ENCODE assay signal across 9 cellular contexts in the genomic region with DNA sequence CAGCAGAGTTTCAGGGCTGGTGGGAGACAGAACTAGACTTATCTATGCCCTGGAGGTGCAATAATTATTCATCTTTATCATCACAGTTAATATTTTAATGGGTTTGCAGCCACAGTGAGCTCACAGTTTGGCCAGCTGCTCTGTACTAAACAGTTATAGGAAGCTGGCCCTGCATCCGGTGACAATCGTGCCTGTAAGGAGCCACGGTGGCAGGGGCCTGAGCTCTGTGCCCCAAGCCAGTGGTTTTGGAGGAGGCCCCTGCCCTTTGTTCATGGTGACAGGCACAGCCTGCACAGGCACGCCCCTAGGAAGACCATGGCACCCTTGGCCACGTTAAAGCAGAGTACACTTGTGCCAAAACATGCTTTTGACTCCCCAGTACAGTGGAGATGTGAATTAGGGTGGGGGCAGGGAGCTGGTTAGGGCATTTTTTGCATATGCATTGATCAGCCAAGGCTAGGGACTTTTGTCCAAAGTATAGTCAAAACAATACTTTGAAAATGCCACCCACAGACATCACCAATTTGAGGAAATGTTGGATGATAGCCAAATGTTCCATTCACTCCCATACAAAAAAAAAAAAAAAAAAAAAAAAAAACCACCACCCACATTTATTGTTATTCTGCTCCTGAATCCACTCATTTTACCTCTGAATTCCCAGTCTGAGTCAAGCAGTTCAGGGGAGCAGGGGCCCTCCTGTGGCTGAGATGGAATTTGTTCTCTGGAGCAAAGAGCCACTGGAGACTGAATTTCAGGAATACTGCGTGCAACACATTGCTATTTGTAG. TPM values are rescaled to one million over a fixed set of nuclear protein-coding genes. Genes with fewer than 3 reads are reported as not detected.
DNase-seq lines count a peak whose midpoint lies in the region; FAIRE-seq and TF ChIP-seq lines count a peak whose summit lies in the region.
"Had no signal": no experiment of that assay in that cellular context is flagged by ENCODE, and none has a peak within 500 bp of the region (broad histone marks: within the 10 kb centered on the region; RNA-seq: fewer than 3 reads in every experiment).

No MANE protein-coding gene starts in this region.

- H3K79me2 ChIP-seq in trophoblast cell (ENCODE audit: control insufficient read depth, insufficient read depth, low read length, poor library complexity) = peaks cover 6% of the 10 kb centered on the region

- no peaks in the 10 kb centered on the region for H3K36me3 ChIP-seq in HEK293 (ENCODE audit: control insufficient read depth in 2 of 2, insufficient read depth in 1 of 2, low read length in 2 of 2)
- no peaks in the 10 kb centered on the region for H3K36me3 ChIP-seq in trophoblast cell (ENCODE audit: control insufficient read depth in 1 of 2, insufficient read depth in 2 of 2, low read length in 2 of 2)
- H3K36me3 ChIP-seq: BLaER1 had no signal

- H3K4ac ChIP-seq in trophoblast cell (ENCODE audit: low read depth, low read length) = no peak overlapping the region

- H3K18ac ChIP-seq in trophoblast cell (ENCODE audit: low read length) = no peak overlapping the region

- H3K27ac ChIP-seq in HEK293 (ENCODE audit: extremely low read depth, low read depth, low read length) = no peak overlapping the region
- H3K27ac ChIP-seq in trophoblast cell (ENCODE audit: low read depth, low read length) = no peak overlapping the region
- H3K27ac ChIP-seq: BLaER1 had no signal

- no peaks in the 10 kb centered on the region for H3K9me3 ChIP-seq in HEK293 (ENCODE audit: control insufficient read depth, insufficient read depth, low read depth, low read length)
- H3K9me3 ChIP-seq in trophoblast cell (ENCODE audit: insufficient read depth, low read depth, low read length) = no peaks in the 10 kb centered on the region
- H3K9me3 ChIP-seq: BLaER1 had no signal

- no peak overlapping the region for H3K23ac ChIP-seq in trophoblast cell (ENCODE audit: low read length)

- no peak overlapping the region for H2AK5ac ChIP-seq in trophoblast cell (ENCODE audit: low read length)

- DNase-seq in NCI-H2171 treated with DMSO at 0.1 percent for 48 hours (lab: John Stamatoyannopoulos, UW) (peak; percentile 53), NCI-H2171 (lab: John Stamatoyannopoulos, UW) (no peak), trophoblast cell (no peak)
- no peak for DNase-seq in stimulated activated CD4-positive, alpha-beta T cell treated with anti-CD3 and anti-CD28 coated beads, Interleukin-4, amount 100 ng/mL, for 4 hours

- CTCF ChIA-PET in HEK293 (lab: Yijun Ruan, JAX) = interaction anchor here (0.6 to 4.5 kb wide), 15 partner anchors 9 to 1330 kb away, joined by 3 to 29 read pairs (median 4); no protein-coding TSS in a partner anchor

- H3K14ac ChIP-seq in trophoblast cell (ENCODE audit: low read length) = no peak overlapping the region

- 0 out of 2 replicates have a peak, but pooled peaks have one; percentile 22 for TF ChIP-seq POLR2A in Raji (IDR thresholded peaks at IDR 0.05; ENCODE audit: insufficient read depth, low read depth, low read length)

- no peak overlapping the region for H4K8ac ChIP-seq in trophoblast cell (ENCODE audit: low read depth, low read length)

- H3K79me1 ChIP-seq in trophoblast cell (ENCODE audit: low read length) = peaks cover 7% of the 10 kb centered on the region

- H3K27me3 ChIP-seq in trophoblast cell (ENCODE audit: insufficient read depth, low read length) = peaks cover 26% of the 10 kb centered on the region
- H3K27me3 ChIP-seq: BLaER1 had no signal

- no peak overlapping the region for H2BK12ac ChIP-seq in trophoblast cell (ENCODE audit: low read length)

- peaks cover 60% of the 10 kb centered on the region for H3K4me1 Mint-ChIP-seq in nephron

- no peak overlapping the region for H2AFZ ChIP-seq in trophoblast cell (ENCODE audit: insufficient read depth, low read length, poor library complexity)

- TF ChIP-seq CTCF in HEK293 (tag by site-specific recombination; IDR thresholded peaks at IDR 0.05) (0 out of 2 replicates have a peak, but pooled peaks have one; percentile 22), nephron (IDR thresholded peaks at IDR 0.05; ENCODE audit: unreplicated experiment in 3 of 3) (peak; percentile 56 to 64 (median 58))

- no CpG with 5 or more reads among the region's 6 CpGs for WGBS in trophoblast cell (ENCODE audit: extremely low coverage, insufficient coverage, insufficient read length)

- H3K4me1 ChIP-seq in HEK293 (ENCODE audit: control insufficient read depth, insufficient read depth, low read length) = peaks cover 24% of the 10 kb centered on the region
- peaks cover 8 to 11% of the 10 kb centered on the region in 2 experiments for H3K4me1 ChIP-seq in trophoblast cell (ENCODE audit: control insufficient read depth in 1 of 2, insufficient read depth in 2 of 2, low read length in 2 of 2)

- peak; percentile 76 for FAIRE-seq in endometrium (lab: Jason Lieb, UNC)

- H3K27ac Mint-ChIP-seq in nephron = peak overlapping the region; percentile 22 to 67 (median 48)

- H3K4me2 ChIP-seq in trophoblast cell (ENCODE audit: low read length) = no peak overlapping the region
- H3K4me2 ChIP-seq: BLaER1 had no signal

- H3K9me3 Mint-ChIP-seq in nephron = peaks cover 2% of the 10 kb centered on the region

- H3K4me3 Mint-ChIP-seq in nephron = peak overlapping the region in 2 of 3 experiments; percentile 34 to 58

- H3K36me3 Mint-ChIP-seq in nephron (ENCODE audit: low read depth) = no peaks in the 10 kb centered on the region

- POLR2A ChIA-PET in HEK293 (lab: Yijun Ruan, JAX) = no interaction called here

- H3K9ac ChIP-seq in trophoblast cell (ENCODE audit: low read length) = no peak overlapping the region
- H3K9ac ChIP-seq: BLaER1 had no signal

- no peak overlapping the region for H2BK120ac ChIP-seq in trophoblast cell (ENCODE audit: insufficient read depth, low read length, poor library complexity)

- no peak overlapping the region for H4K12ac ChIP-seq in trophoblast cell (ENCODE audit: low read depth, low read length)

- H3K27me3 Mint-ChIP-seq in nephron (ENCODE audit: low read depth) = peaks cover 23% of the 10 kb centered on the region

- no peak overlapping the region for H4K91ac ChIP-seq in trophoblast cell (ENCODE audit: low read depth, low read length)

- no peak overlapping the region for H2BK5ac ChIP-seq in trophoblast cell (ENCODE audit: low read depth, low read length, poor library complexity)

- no peak overlapping the region for H3K4me3 ChIP-seq in HEK293 (ENCODE audit: low read depth, low read length)
- no peak overlapping the region for H3K4me3 ChIP-seq in trophoblast cell (ENCODE audit: low read depth, low read length)
- H3K4me3 ChIP-seq: BLaER1 had no signal

TF ChIP-seq in HEK293, 187 proteins besides CTCF, POLR2A, EP300 and RAD21 (continues in another document):
- TF ChIP-seq TCF7L2 (IDR thresholded peaks at IDR 0.05; ENCODE audit: borderline replicate concordance, low read depth, low read length) = no peak
- TF ChIP-seq, protein P1, sequence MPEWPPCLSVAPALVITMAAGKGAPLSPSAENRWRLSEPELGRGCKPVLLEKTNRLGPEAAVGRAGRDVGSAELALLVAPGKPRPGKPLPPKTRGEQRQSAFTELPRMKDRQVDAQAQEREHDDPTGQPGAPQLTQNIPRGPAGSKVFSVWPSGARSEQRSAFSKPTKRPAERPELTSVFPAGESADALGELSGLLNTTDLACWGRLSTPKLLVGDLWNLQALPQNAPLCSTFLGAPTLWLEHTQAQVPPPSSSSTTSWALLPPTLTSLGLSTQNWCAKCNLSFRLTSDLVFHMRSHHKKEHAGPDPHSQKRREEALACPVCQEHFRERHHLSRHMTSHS (tag by site-specific recombination; IDR thresholded peaks at IDR 0.05) = no peak
- TF ChIP-seq, protein P2, sequence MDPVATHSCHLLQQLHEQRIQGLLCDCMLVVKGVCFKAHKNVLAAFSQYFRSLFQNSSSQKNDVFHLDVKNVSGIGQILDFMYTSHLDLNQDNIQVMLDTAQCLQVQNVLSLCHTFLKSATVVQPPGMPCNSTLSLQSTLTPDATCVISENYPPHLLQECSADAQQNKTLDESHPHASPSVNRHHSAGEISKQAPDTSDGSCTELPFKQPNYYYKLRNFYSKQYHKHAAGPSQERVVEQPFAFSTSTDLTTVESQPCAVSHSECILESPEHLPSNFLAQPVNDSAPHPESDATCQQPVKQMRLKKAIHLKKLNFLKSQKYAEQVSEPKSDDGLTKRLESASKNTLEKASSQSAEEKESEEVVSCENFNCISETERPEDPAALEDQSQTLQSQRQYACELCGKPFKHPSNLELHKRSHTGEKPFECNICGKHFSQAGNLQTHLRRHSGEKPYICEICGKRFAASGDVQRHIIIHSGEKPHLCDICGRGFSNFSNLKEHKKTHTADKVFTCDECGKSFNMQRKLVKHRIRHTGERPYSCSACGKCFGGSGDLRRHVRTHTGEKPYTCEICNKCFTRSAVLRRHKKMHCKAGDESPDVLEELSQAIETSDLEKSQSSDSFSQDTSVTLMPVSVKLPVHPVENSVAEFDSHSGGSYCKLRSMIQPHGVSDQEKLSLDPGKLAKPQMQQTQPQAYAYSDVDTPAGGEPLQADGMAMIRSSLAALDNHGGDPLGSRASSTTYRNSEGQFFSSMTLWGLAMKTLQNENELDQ (tag by site-specific recombination; IDR thresholded peaks at IDR 0.05; ENCODE audit: low read depth) = no peak
- no peak for TF ChIP-seq ZBTB20 (tag by site-specific recombination; IDR thresholded peaks at IDR 0.05)
- TF ChIP-seq ZNF510 (tag by site-specific recombination; IDR thresholded peaks at IDR 0.05; ENCODE audit: insufficient replicate concordance) = no peak
- TF ChIP-seq ZFP37 (tag by site-specific recombination; IDR thresholded peaks at IDR 0.05) = no peak
- no peak for TF ChIP-seq HOXD13 (CRISPR knock-in tag; IDR thresholded peaks at IDR 0.05; ENCODE audit: borderline replicate concordance)
- 0 out of 2 replicates have a peak, but pooled peaks have one; percentile 7 for TF ChIP-seq IKZF3 (tag by site-specific recombination; IDR thresholded peaks at IDR 0.05)
- no peak for TF ChIP-seq ZNF174 (tag by site-specific recombination; IDR thresholded peaks at IDR 0.05)
- peak; percentile 46; the same call in 1 of the 2 replicates for TF ChIP-seq ZNF2 (tag by site-specific recombination; IDR thresholded peaks at IDR 0.05)

RNA-seq across cellular contexts. Expression of a gene that starts 3.4 kb away (rescaled TPM):
- polyA plus RNA-seq in trophoblast cell (2013) = 5.4 and 5.8 TPM in 2 replicates
